Comparison of ENCODE assay signal across 1 cellular context in genomic region chr1:25798666-25799345, GRCh38.
TF ChIP-seq lines count a peak whose summit lies in the region.

No MANE protein-coding gene starts in this region.

TF ChIP-seq in IMR-90, 13 proteins besides CTCF, POLR2A, EP300 and RAD21:
- TF ChIP-seq SMC3 (IDR thresholded peaks at IDR 0.05; ENCODE audit: low read depth, low read length) (no peak), ELK1 (IDR thresholded peaks at IDR 0.05; ENCODE audit: borderline replicate concordance, low read depth, low read length) (no peak), NFE2L2 (IDR thresholded peaks at IDR 0.05; ENCODE audit: low read depth, low read length) (no peak), CEBPB (IDR thresholded peaks at IDR 0.05; ENCODE audit: low read depth, low read length) (no peak), BHLHE40 (IDR thresholded peaks at IDR 0.05; ENCODE audit: low read depth, low read length) (no peak), FOS (IDR thresholded peaks at IDR 0.05; ENCODE audit: low read depth, low read length) (no peak), RCOR1 (IDR thresholded peaks at IDR 0.05; ENCODE audit: insufficient replicate concordance, low read length) (no peak), RFX5 (IDR thresholded peaks at IDR 0.05; ENCODE audit: low read depth, low read length) (no peak), MAFK (IDR thresholded peaks at IDR 0.05; ENCODE audit: low read depth, low read length) (no peak), MAZ (IDR thresholded peaks at IDR 0.05; ENCODE audit: borderline replicate concordance, low read depth, low read length) (no peak), MXI1 (IDR thresholded peaks at IDR 0.05; ENCODE audit: borderline replicate concordance, low read depth, low read length) (no peak), CHD1 (IDR thresholded peaks at IDR 0.05; ENCODE audit: low read depth, low read length) (no peak)
- TF ChIP-seq, protein P1, sequence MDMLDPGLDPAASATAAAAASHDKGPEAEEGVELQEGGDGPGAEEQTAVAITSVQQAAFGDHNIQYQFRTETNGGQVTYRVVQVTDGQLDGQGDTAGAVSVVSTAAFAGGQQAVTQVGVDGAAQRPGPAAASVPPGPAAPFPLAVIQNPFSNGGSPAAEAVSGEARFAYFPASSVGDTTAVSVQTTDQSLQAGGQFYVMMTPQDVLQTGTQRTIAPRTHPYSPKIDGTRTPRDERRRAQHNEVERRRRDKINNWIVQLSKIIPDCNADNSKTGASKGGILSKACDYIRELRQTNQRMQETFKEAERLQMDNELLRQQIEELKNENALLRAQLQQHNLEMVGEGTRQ (IDR thresholded peaks at IDR 0.05; ENCODE audit: low read depth, low read length) = no peak
